ENCODE assay signal across 9 cellular contexts in genomic region chr7:138979226-138979979, GRCh38. TPM values are rescaled to one million over a fixed set of nuclear protein-coding genes. Genes with fewer than 3 reads are reported as not detected.
DNase-seq lines count a peak whose midpoint lies in the region; ATAC-seq and TF ChIP-seq lines count a peak whose summit lies in the region.
"Had no signal": no experiment of that assay in that cellular context is flagged by ENCODE, and none has a peak within 500 bp of the region (broad histone marks: within the 10 kb centered on the region; RNA-seq: fewer than 3 reads in every experiment).

No MANE protein-coding gene starts in this region.

- peaks cover 19% of the 10 kb centered on the region for H3K4me1 ChIP-seq in Caco-2

- H3K4me3 Mint-ChIP-seq in Caco-2 (ENCODE audit: unreplicated experiment) (peak overlapping the region; percentile 86), T-helper 17 cell (no peak overlapping the region)

- H3K9me3 ChIP-seq in Caco-2, result no peaks in the 10 kb centered on the region
- no peaks in the 10 kb centered on the region for H3K9me3 ChIP-seq in T-helper 17 cell (ENCODE audit: control insufficient read depth, low read length, poor library complexity, severe bottlenecking)

- CTCF ChIA-PET in Caco-2 (lab: Charles Lee), result interaction anchor here (1.1 kb wide), 1 partner anchor 93 kb away, joined by 6 read pairs; no protein-coding TSS in a partner anchor

- peak; percentile 61 for ATAC-seq in T-helper 17 cell
- ATAC-seq in HG02678 (IDR thresholded peaks at IDR 0.05; ENCODE audit: unreplicated experiment), result no peak
- no peak for ATAC-seq in HG03135 (IDR thresholded peaks at IDR 0.05; ENCODE audit: unreplicated experiment)

- no TSS peak for BruUV-seq in Caco-2 (replicated peaks; lab: Mats Ljungman, UMichigan)

- H3K36me3 Mint-ChIP-seq in Caco-2 (ENCODE audit: insufficient read depth, unreplicated experiment) (peaks cover 4% of the 10 kb centered on the region), T-helper 17 cell (ENCODE audit: low read depth) (peaks cover 4% of the 10 kb centered on the region)

- H3K4me1 Mint-ChIP-seq in Caco-2 (ENCODE audit: low read depth, unreplicated experiment) (peaks cover 18% of the 10 kb centered on the region), T-helper 17 cell (peaks cover 21% of the 10 kb centered on the region)

- H3K27me3 Mint-ChIP-seq in Caco-2 (ENCODE audit: insufficient read depth, unreplicated experiment), result no peaks in the 10 kb centered on the region
- peaks cover 60% of the 10 kb centered on the region for H3K27me3 Mint-ChIP-seq in T-helper 17 cell

- intact Hi-C loops in Caco-2 (cut with micrococcal nuclease; ENCODE audit: unreplicated experiment), result no loop called here

- no peaks in the 10 kb centered on the region for H3K9me3 Mint-ChIP-seq in Caco-2 (ENCODE audit: unreplicated experiment)

- POLR2A ChIA-PET in Caco-2 (lab: Charles Lee), result no interaction called here

- H3K4me3 ChIP-seq in Caco-2 (ENCODE audit: low read depth, low read length), result peak overlapping the region; percentile 44
- peak overlapping the region; percentile 64 for H3K4me3 ChIP-seq in HFF-Myc (replicated peaks; ENCODE audit: low read depth, low read length)

- no peak for TF ChIP-seq CTCF in Caco-2 (IDR thresholded peaks at IDR 0.05; ENCODE audit: insufficient read depth in 1 of 2, low read depth in 1 of 2, low read length in 1 of 2, severe bottlenecking in 1 of 2, unreplicated experiment in 1 of 2)
- no peak for TF ChIP-seq CTCF in HFF-Myc (IDR thresholded peaks at IDR 0.05; ENCODE audit: low read depth, low read length, missing control alignments)

- H3K36me3 ChIP-seq in Caco-2 (ENCODE audit: control insufficient read depth, insufficient read depth, low read length), result 0 out of 2 replicates have a peak, but pooled peaks cover 1% of the 10 kb centered on the region

- DNase-seq in Caco-2 (no peak), HFF-Myc (ENCODE audit: extremely low read depth, low read depth) (no peak), T-helper 17 cell (no peak), left kidney (ENCODE audit: low read depth, low spot score) (peak; percentile 32), mesenteric fat pad (ENCODE audit: low spot score) (no peak)
- no peak for DNase-seq in activated CD4-positive, alpha-beta T cell treated with anti-CD3 and anti-CD28 coated beads, Interleukin-2, amount 50 U/mL, for 1 hour
- DNase-seq: activated CD8-positive, alpha-beta memory T cell treated with anti-CD3 and anti-CD28 coated beads, Interleukin-2, amount 50 U/mL, for 4 hours had no signal

- H3K27ac Mint-ChIP-seq in Caco-2 (ENCODE audit: unreplicated experiment), result no peak overlapping the region
- H3K27ac Mint-ChIP-seq in T-helper 17 cell, result no peak overlapping the region

- H3K27me3 ChIP-seq in Caco-2 (replicated peaks; ENCODE audit: control insufficient read depth, insufficient read depth, low read length), result no peaks in the 10 kb centered on the region

RNA-seq across cellular contexts. Expression of gene KIAA1549, which starts 1.8 kb away (rescaled TPM):
- 19.9 and 21.9 TPM in 2 replicates for total RNA-seq in Caco-2 (2022)
- total RNA-seq in T-helper 17 cell, result under 1 TPM in 1 of 2 donors, not detected in 1; 0.21 TPM
- total RNA-seq in mesenteric fat pad, result 2.4 TPM

RNA-seq across cellular contexts. Expression of gene ZC3HAV1L, which starts 56.4 kb away (rescaled TPM):
- 22.1 and 24.6 TPM in 2 replicates for total RNA-seq in Caco-2 (2022)
- 1 to 10 TPM; 2.2 to 6.9 TPM for total RNA-seq in T-helper 17 cell
- total RNA-seq in mesenteric fat pad, result 13.6 TPM
